In genomic region chr22:40487663-40488249, GRCh38 we compare ENCODE assay signal across 8 cellular contexts.
A peak's percentile ranks its signal among the peaks of the same experiment; 100 is the strongest.
DNase-seq lines count a peak whose midpoint lies in the region; ATAC-seq, FAIRE-seq and TF ChIP-seq lines count a peak whose summit lies in the region.

No MANE protein-coding gene starts in this region.

- H3K9me3 Mint-ChIP-seq in nephron progenitor cell = peaks cover 3% of the 10 kb centered on the region

- DNase-seq in AG10803 (ENCODE audit: low read depth) (peak; percentile 45), NCI-H82 treated with DMSO at 0.1 percent for 48 hours (lab: John Stamatoyannopoulos, UW; ENCODE audit: unreplicated experiment) (peak; percentile 45), coronary artery (ENCODE audit: low spot score) (no peak), nephron progenitor cell (no peak), mucosa of gallbladder (ENCODE audit: low spot score) (no peak)
- DNase-seq in activated CD4-positive, alpha-beta T cell treated with anti-CD3 and anti-CD28 coated beads, Interleukin-2, amount 50 U/mL, for 48 hours = no peak

- no peak overlapping the region for H3K4me3 Mint-ChIP-seq in nephron progenitor cell

- H3K36me3 Mint-ChIP-seq in nephron progenitor cell (ENCODE audit: low read depth) = peaks cover 22% of the 10 kb centered on the region

- no peaks in the 10 kb centered on the region for H3K27me3 Mint-ChIP-seq in nephron progenitor cell (ENCODE audit: low read depth, poor library complexity)

- no peak overlapping the region for H3K27ac Mint-ChIP-seq in nephron progenitor cell

- H3K27ac ChIP-seq in coronary artery = no peak overlapping the region

- H3K4me1 Mint-ChIP-seq in nephron progenitor cell = peaks cover 29% of the 10 kb centered on the region

- FAIRE-seq in G401.6 (lab: Jason Lieb, UNC) = peak; percentile 85

- no peak overlapping the region for H3K4me3 ChIP-seq in AG10803 (ENCODE audit: low read length)
- no peak overlapping the region for H3K4me3 ChIP-seq in coronary artery

- TF ChIP-seq CTCF in AG10803 (conservative IDR thresholded peaks at IDR 0.05; ENCODE audit: low read length) = peak; percentile 78
- TF ChIP-seq CTCF in coronary artery (IDR thresholded peaks at IDR 0.05) = peak; percentile 34
- TF ChIP-seq CTCF in nephron progenitor cell (IDR thresholded peaks at IDR 0.05) = peak; percentile 58

- ATAC-seq in HG02798 (IDR thresholded peaks at IDR 0.05; ENCODE audit: poor library complexity, unreplicated experiment) = no peak

Comparison
In these comparisons a context has a peak if more than half of its experiments do, and no peak if none do; other contexts are left out.
1. DNase-seq: peak in AG10803 (single experiment) and NCI-H82 treated with DMSO at 0.1 percent for 48 hours (single experiment); none in coronary artery (single experiment), nephron progenitor cell (single experiment), mucosa of gallbladder (single experiment) and activated CD4-positive, alpha-beta T cell treated with anti-CD3 and anti-CD28 coated beads, Interleukin-2, amount 50 U/mL, for 48 hours (0 of 2).
2. Peak in every context shown above with its lines, with median percentiles within 50 percentile points of each other: CTCF ChIP-seq.